ENCODE assay signal across 22 cellular contexts in genomic region chr17:6508026-6508425, GRCh38. TPM values are rescaled to one million over a fixed set of nuclear protein-coding genes. Genes with fewer than 3 reads are reported as not detected.
DNase-seq lines count a peak whose midpoint lies in the region; ATAC-seq and TF ChIP-seq lines count a peak whose summit lies in the region.
"Had no signal": no experiment of that assay in that cellular context is flagged by ENCODE, and none has a peak within 500 bp of the region (broad histone marks: within the 10 kb centered on the region; RNA-seq: fewer than 3 reads in every experiment).

No MANE protein-coding gene starts in this region.

- H3K9me2 ChIP-seq in SK-N-SH = no peaks in the 10 kb centered on the region

- H4K20me1 ChIP-seq in SK-N-SH (ENCODE audit: insufficient read depth) (no peaks in the 10 kb centered on the region), osteoblast (ENCODE audit: insufficient read depth, low read length) (no peaks in the 10 kb centered on the region)

- TF ChIP-seq CTCF in SK-N-SH (IDR thresholded peaks at IDR 0.05) (no peak), osteoblast (IDR thresholded peaks at IDR 0.05; ENCODE audit: extremely low read depth, low read depth, low read length) (no peak), colonic mucosa (IDR thresholded peaks at IDR 0.05) (no peak)

- H3K27ac ChIP-seq in SK-N-SH (ENCODE audit: low read depth in 2 of 2, low read length in 1 of 2) (no peak overlapping the region), epithelial cell of prostate (peak overlapping the region; percentile 90), osteoblast (ENCODE audit: low read depth, low read length) (peak overlapping the region; percentile 92), colonic mucosa (no peak overlapping the region)
- H3K27ac ChIP-seq: 22Rv1 had no signal

- H3K9me3 ChIP-seq in SK-N-SH (no peaks in the 10 kb centered on the region), osteoblast (ENCODE audit: low read depth, low read length) (no peaks in the 10 kb centered on the region), colonic mucosa (no peaks in the 10 kb centered on the region)

- TF ChIP-seq RAD21 in SK-N-SH (IDR thresholded peaks at IDR 0.05; ENCODE audit: low read length) = no peak

- H2AFZ ChIP-seq in SK-N-SH (ENCODE audit: low read depth) (no peak overlapping the region), osteoblast (ENCODE audit: low read length) (no peak overlapping the region)

- DNase-seq in SK-N-SH (no peak), epithelial cell of prostate (ENCODE audit: low read depth, low spot score) (no peak), osteoblast (ENCODE audit: insufficient read length, low spot score, missing footprints) (no peak), UCSD-AML1 (lab: John Stamatoyannopoulos, UW; ENCODE audit: unreplicated experiment) (no peak), colonic mucosa (no peak)
- DNase-seq: activated CD4-positive, alpha-beta T cell treated with anti-CD3 and anti-CD28 coated beads, Interleukin-2, amount 50 U/mL, for 48 hours; activated CD4-positive, CD25-positive, alpha-beta regulatory T cell; activated CD8-positive, alpha-beta memory T cell treated with anti-CD3 and anti-CD28 coated beads, Interleukin-2, amount 50 U/mL, for 4 hours; activated naive CD4-positive, alpha-beta T cell treated with anti-CD3 and anti-CD28 coated beads, Interleukin-2, amount 50 U/mL, for 16 hours; amygdala; cortex of kidney; effector memory CD8-positive, alpha-beta T cell; immature natural killer cell; left ventricle myocardium superior; natural killer cell; SHP77 treated with DMSO at 0.1 percent for 48 hours; stimulated activated CD4-positive, alpha-beta T cell treated with anti-CD3 and anti-CD28 coated beads, Interleukin-12 subunit alpha, Interleukin-12 subunit beta, amount 100 ng/mL, for 4 hours; stimulated activated CD4-positive, alpha-beta T cell treated with anti-CD3 and anti-CD28 coated beads, Interleukin-4, amount 100 ng/mL, for 1 hour had no signal

- CTCF ChIA-PET in SK-N-SH (lab: Yijun Ruan, JAX) = interaction anchor here (2.4 kb wide), 1 partner anchor 35 kb away, joined by 5 read pairs; no protein-coding TSS in a partner anchor

- no peak overlapping the region for H3K9ac ChIP-seq in SK-N-SH
- H3K9ac ChIP-seq in colonic mucosa (ENCODE audit: low read depth in 2 of 2, low read length in 2 of 2) = no peak overlapping the region

- H3K79me2 ChIP-seq in SK-N-SH (ENCODE audit: insufficient read depth) (no peaks in the 10 kb centered on the region), osteoblast (ENCODE audit: insufficient read depth, low read length) (no peaks in the 10 kb centered on the region)

- no peaks in the 10 kb centered on the region for H3K27me3 ChIP-seq in SK-N-SH (ENCODE audit: insufficient read depth)
- H3K27me3 ChIP-seq in osteoblast (ENCODE audit: insufficient read depth, low read length) = no peaks in the 10 kb centered on the region
- no peaks in the 10 kb centered on the region for H3K27me3 ChIP-seq in colonic mucosa

- peak overlapping the region; percentile 31; the same call in 1 of the 2 replicates for H3K4me2 ChIP-seq in SK-N-SH
- H3K4me2 ChIP-seq in osteoblast (ENCODE audit: insufficient read depth, low read length) = peak overlapping the region; percentile 63

- H3K4me3 ChIP-seq in SK-N-SH (ENCODE audit: low read depth in 2 of 2, low read length in 1 of 2) = no peak overlapping the region
- peak overlapping the region; percentile 10 for H3K4me3 ChIP-seq in osteoblast (ENCODE audit: insufficient read depth, low read length)
- no peak overlapping the region for H3K4me3 ChIP-seq in colonic mucosa

- H3K4me1 ChIP-seq in SK-N-SH (ENCODE audit: control insufficient read depth in 1 of 2, insufficient read depth in 2 of 2, low read depth in 1 of 2, low read length in 1 of 2) = peaks cover 0 to 34% of the 10 kb centered on the region in 2 experiments; a peak in 2 of 4 replicates
- peaks cover 53% of the 10 kb centered on the region for H3K4me1 ChIP-seq in osteoblast (ENCODE audit: insufficient read depth, low read length)
- H3K4me1 ChIP-seq in colonic mucosa = no peaks in the 10 kb centered on the region

- H3F3A ChIP-seq in SK-N-SH (replicated peaks; ENCODE audit: insufficient read depth) = peaks cover 11% of the 10 kb centered on the region

- ATAC-seq in SK-N-SH treated with all-trans-retinoic acid at 6 μM for 48 hours (no peak), GM19467 (IDR thresholded peaks at IDR 0.05; ENCODE audit: unreplicated experiment) (no peak)
- ATAC-seq in activated CD4-positive, CD25-positive, alpha-beta regulatory T cell treated with anti-CD3 and anti-CD28 coated beads, Interleukin-2, amount 50 U/mL, for 24 hours = no peak
- ATAC-seq: effector memory CD8-positive, alpha-beta T cell; left ventricle myocardium superior; natural killer cell had no signal

- no peaks in the 10 kb centered on the region for H3K36me3 ChIP-seq in SK-N-SH (replicated peaks in 1 of 2; ENCODE audit: control insufficient read depth in 1 of 2, insufficient read depth in 2 of 2, low read length in 1 of 2)
- H3K36me3 ChIP-seq in osteoblast (ENCODE audit: insufficient read depth, low read length) = no peaks in the 10 kb centered on the region
- H3K36me3 ChIP-seq in colonic mucosa = no peaks in the 10 kb centered on the region

- POLR2A ChIA-PET in SK-N-SH (lab: Yijun Ruan, JAX) = no interaction called here

- intact Hi-C loops in colonic mucosa (cut with DNase I) = no loop called here

- no peak for TF ChIP-seq EP300 in SK-N-SH (IDR thresholded peaks at IDR 0.05; ENCODE audit: borderline replicate concordance in 1 of 2, low read depth in 1 of 2, low read length in 1 of 2)

- 88% methylated on average over 12 of the region's 12 CpGs for WGBS in SK-N-SH (ENCODE audit: low lambda C conversion rate)

TF ChIP-seq in SK-N-SH, 30 proteins besides CTCF, POLR2A, EP300 and RAD21:
- no peak for TF ChIP-seq EZH2phosphoT487 (IDR thresholded peaks at IDR 0.05; ENCODE audit: borderline replicate concordance, low read depth)
- TF ChIP-seq CHD2 (IDR thresholded peaks at IDR 0.05; ENCODE audit: low read length, partially characterized antibody) = no peak
- TF ChIP-seq POLR2AphosphoS5 (IDR thresholded peaks at IDR 0.05; ENCODE audit: low read depth, low read length) = no peak
- TF ChIP-seq FOSL2 (IDR thresholded peaks at IDR 0.05; ENCODE audit: borderline replicate concordance, low read depth) = no peak

TF ChIP-seq in SK-N-SH treated with all-trans-retinoic acid at 6 μM for 48 hours, 23 proteins besides CTCF, POLR2A, EP300 and RAD21:
- TF ChIP-seq CREB5 (CRISPR knock-in tag; IDR thresholded peaks at IDR 0.05; ENCODE audit: low read depth) (no peak), ZFP30 (CRISPR knock-in tag; IDR thresholded peaks at IDR 0.05) (no peak), RARB (CRISPR knock-in tag; IDR thresholded peaks at IDR 0.05) (no peak), CSDC2 (CRISPR knock-in tag; IDR thresholded peaks at IDR 0.05) (no peak)

RNA-seq across cellular contexts. Expression of gene PITPNM3, which starts 48.3 kb away (rescaled TPM):
- 0.82 and 0.86 TPM in 2 replicates for polyA plus RNA-seq in SK-N-SH (2012; rRNA removed)
- polyA plus RNA-seq in SK-N-SH (2012; cell fraction: cytosol; rRNA removed) = 0.33 and 0.52 TPM in 2 replicates
- 3.1 and 3.5 TPM in 2 replicates for polyA plus RNA-seq in SK-N-SH (2012; cell fraction: nucleus; rRNA removed)
- total RNA-seq in osteoblast (1.8 TPM in 2 replicates), colonic mucosa (10 to 100 TPM; 11.3 to 18.2 TPM)

Comparison
In these comparisons a context has a peak if more than half of its experiments do, and no peak if none do; other contexts are left out.
1. H3K27ac ChIP-seq: peak in epithelial cell of prostate (single experiment) and osteoblast (single experiment); none in SK-N-SH (0 of 2) and colonic mucosa (single experiment).